In genomic region chr17:31457391-31458234, GRCh38 we compare ENCODE assay signal across 18 cellular contexts.
DNase-seq lines count a peak whose midpoint lies in the region; ATAC-seq, FAIRE-seq and TF ChIP-seq lines count a peak whose summit lies in the region.
"Had no signal": no experiment of that assay in that cellular context is flagged by ENCODE, and none has a peak within 500 bp of the region (broad histone marks: within the 10 kb centered on the region; RNA-seq: fewer than 3 reads in every experiment).

No MANE protein-coding gene starts in this region.

- H3F3A ChIP-seq in GM23338 (replicated peaks; ENCODE audit: low read depth) (no peaks in the 10 kb centered on the region), MM.1S (ENCODE audit: insufficient read depth, low read length) (no peaks in the 10 kb centered on the region)

- H3K4me3 ChIP-seq in GM23338 = no peak overlapping the region
- H3K4me3 ChIP-seq in mesendoderm (ENCODE audit: low read length) = no peak overlapping the region
- H3K4me3 ChIP-seq in small intestine (ENCODE audit: low read depth in 1 of 2, low read length in 2 of 2) = no peak overlapping the region
- no peak overlapping the region for H3K4me3 ChIP-seq in MM.1S (ENCODE audit: low read length)
- H3K4me3 ChIP-seq: BLaER1 treated with 17β-estradiol and CSF1 and Interleukin-3, amounts not matched to agents 10 nM and 100 nM had no signal

- H3K27me3 Mint-ChIP-seq in GM23338 (ENCODE audit: insufficient read depth, low read depth, poor library complexity) = peaks cover 9% of the 10 kb centered on the region

- no peak overlapping the region for H3K4ac ChIP-seq in mesendoderm (ENCODE audit: low read depth, low read length)

- H4K20me1 ChIP-seq in GM23338 (replicated peaks; ENCODE audit: insufficient read depth) (no peaks in the 10 kb centered on the region), MM.1S (ENCODE audit: insufficient read depth, low read length) (no peaks in the 10 kb centered on the region)
- H4K20me1 ChIP-seq: BLaER1 treated with 17β-estradiol and CSF1 and Interleukin-3, amounts not matched to agents 10 nM and 100 nM had no signal

- no peak overlapping the region for H3K18ac ChIP-seq in mesendoderm (ENCODE audit: low read length)

- H3K4me1 Mint-ChIP-seq in GM23338 = peaks cover 12% of the 10 kb centered on the region

- H3K9ac ChIP-seq in mesendoderm (ENCODE audit: low read length) = no peak overlapping the region
- no peak overlapping the region for H3K9ac ChIP-seq in MM.1S (ENCODE audit: low read length)
- H3K9ac ChIP-seq: BLaER1 treated with 17β-estradiol and CSF1 and Interleukin-3, amounts not matched to agents 10 nM and 100 nM had no signal

- no peaks in the 10 kb centered on the region for H3K9me3 ChIP-seq in small intestine (ENCODE audit: control insufficient read depth, low read depth)
- no peaks in the 10 kb centered on the region for H3K9me3 ChIP-seq in MM.1S (replicated peaks; ENCODE audit: insufficient read depth, low read length)
- H3K9me3 ChIP-seq: BLaER1 treated with 17β-estradiol and CSF1 and Interleukin-3, amounts not matched to agents 10 nM and 100 nM had no signal

- H4K8ac ChIP-seq in mesendoderm (ENCODE audit: low read depth, low read length) = no peak overlapping the region

- no peak overlapping the region for H3K23ac ChIP-seq in mesendoderm (ENCODE audit: low read length)

- FAIRE-seq in small intestine (lab: Jason Lieb, UNC) = no peak

- TF ChIP-seq CTCF in GM23338 (conservative IDR thresholded peaks at IDR 0.05; ENCODE audit: low read depth in 2 of 2) = no peak
- TF ChIP-seq CTCF in VCaP (conservative IDR thresholded peaks at IDR 0.05) = no peak
- TF ChIP-seq CTCF in MM.1S (IDR thresholded peaks at IDR 0.05; ENCODE audit: low read length) = no peak

- H3K36me3 ChIP-seq in GM23338 (ENCODE audit: insufficient read depth) (no peaks in the 10 kb centered on the region), mesendoderm (ENCODE audit: control insufficient read depth, insufficient read depth, low read length) (no peaks in the 10 kb centered on the region), small intestine (ENCODE audit: control insufficient read depth in 2 of 2, insufficient read depth in 2 of 2, low read length in 2 of 2) (no peaks in the 10 kb centered on the region), MM.1S (replicated peaks; ENCODE audit: insufficient read depth, low read length) (no peaks in the 10 kb centered on the region)
- H3K36me3 ChIP-seq: BLaER1 treated with 17β-estradiol and CSF1 and Interleukin-3, amounts not matched to agents 10 nM and 100 nM had no signal

- H2AK5ac ChIP-seq in mesendoderm (ENCODE audit: low read length) = no peak overlapping the region

- peaks cover 4% of the 10 kb centered on the region; the same call in 1 of the 2 replicates for H3K4me1 ChIP-seq in GM23338 (ENCODE audit: insufficient read depth)
- H3K4me1 ChIP-seq in mesendoderm (ENCODE audit: control insufficient read depth, low read depth, low read length) = peaks cover 2% of the 10 kb centered on the region
- no peaks in the 10 kb centered on the region for H3K4me1 ChIP-seq in small intestine (ENCODE audit: control insufficient read depth in 2 of 2, insufficient read depth in 1 of 2, low read depth in 1 of 2, low read length in 1 of 2)
- no peaks in the 10 kb centered on the region for H3K4me1 ChIP-seq in MM.1S (ENCODE audit: low read length)

- H2BK120ac ChIP-seq in mesendoderm (ENCODE audit: low read depth, low read length) = no peak overlapping the region

- H3K27ac Mint-ChIP-seq in GM23338 = no peak overlapping the region

- H3K4me3 Mint-ChIP-seq in GM23338 = no peak overlapping the region

- ATAC-seq in GM23338 = peak; percentile 46
- no peak for ATAC-seq in HG02642 (IDR thresholded peaks at IDR 0.05; ENCODE audit: poor library complexity, unreplicated experiment)
- ATAC-seq in HG03095 (IDR thresholded peaks at IDR 0.05; ENCODE audit: unreplicated experiment) = no peak
- ATAC-seq: SK-N-SH treated with all-trans-retinoic acid at 6 μM for 48 hours had no signal

- H3K9me2 ChIP-seq in GM23338 (ENCODE audit: insufficient read depth) (no peaks in the 10 kb centered on the region), MM.1S (replicated peaks; ENCODE audit: insufficient read depth, low read length) (no peaks in the 10 kb centered on the region)

- H2AFZ ChIP-seq in GM23338 (no peak overlapping the region), MM.1S (ENCODE audit: low read length) (no peak overlapping the region)

- H3K56ac ChIP-seq in mesendoderm (ENCODE audit: low read length) = peak overlapping the region; percentile 6

- H3K79me2 ChIP-seq in GM23338 (replicated peaks; ENCODE audit: insufficient read depth) (no peaks in the 10 kb centered on the region), mesendoderm (ENCODE audit: control insufficient read depth, insufficient read depth, low read length) (no peaks in the 10 kb centered on the region), MM.1S (ENCODE audit: low read length) (no peaks in the 10 kb centered on the region)

- no peak overlapping the region for H3K4me2 ChIP-seq in GM23338
- no peak overlapping the region for H3K4me2 ChIP-seq in mesendoderm (ENCODE audit: low read length)
- no peak overlapping the region for H3K4me2 ChIP-seq in MM.1S (ENCODE audit: low read depth, low read length)
- H3K4me2 ChIP-seq: BLaER1 treated with 17β-estradiol and CSF1 and Interleukin-3, amounts not matched to agents 10 nM and 100 nM had no signal

- no peaks in the 10 kb centered on the region for H3K36me3 Mint-ChIP-seq in GM23338 (ENCODE audit: low read depth)

- no peaks in the 10 kb centered on the region for H3K79me1 ChIP-seq in mesendoderm (ENCODE audit: low read length)

- no peak overlapping the region for H4K5ac ChIP-seq in mesendoderm (ENCODE audit: low read length)

- no peak overlapping the region for H2BK15ac ChIP-seq in mesendoderm (replicated peaks; ENCODE audit: low read depth)

- H3K27ac ChIP-seq in GM23338 (ENCODE audit: low read depth) (no peak overlapping the region), VCaP (peak overlapping the region; percentile 47; the same call in 1 of the 2 replicates), mesendoderm (ENCODE audit: low read depth, low read length) (no peak overlapping the region), small intestine (ENCODE audit: low read depth in 1 of 2, low read length in 1 of 2) (no peak overlapping the region), MM.1S (ENCODE audit: low read length) (no peak overlapping the region)
- H3K27ac ChIP-seq: BLaER1 treated with 17β-estradiol and CSF1 and Interleukin-3, amounts not matched to agents 10 nM and 100 nM had no signal

- H3K27me3 ChIP-seq in GM23338 (ENCODE audit: insufficient read depth) (no peaks in the 10 kb centered on the region), mesendoderm (ENCODE audit: insufficient read depth, low read length, poor library complexity) (no peaks in the 10 kb centered on the region), small intestine (ENCODE audit: control insufficient read depth in 2 of 2, insufficient read depth in 2 of 2, low read length in 2 of 2) (no peaks in the 10 kb centered on the region), MM.1S (replicated peaks; ENCODE audit: insufficient read depth, low read length) (no peaks in the 10 kb centered on the region)
- H3K27me3 ChIP-seq: BLaER1 treated with 17β-estradiol and CSF1 and Interleukin-3, amounts not matched to agents 10 nM and 100 nM had no signal

- no peak overlapping the region for H2BK5ac ChIP-seq in mesendoderm (ENCODE audit: low read length)

- WGBS in mesendoderm (ENCODE audit: extremely low coverage, insufficient coverage, low lambda C conversion rate) = no CpG with 5 or more reads among the region's 10 CpGs
- 52 to 63% (median 56%) methylated on average over 8 to 10 of the region's 10 CpGs for WGBS in small intestine, 3 donors

- no peaks in the 10 kb centered on the region; the same call in 2 of the 3 replicates for H3K9me3 Mint-ChIP-seq in GM23338

- no peak for DNase-seq in GM23338 (ENCODE audit: low spot score)
- peak; percentile 21 for DNase-seq in mesendoderm
- peak; percentile 44 for DNase-seq in small intestine
- no peak for DNase-seq in MM.1S
- DNase-seq: DMS79 treated with DMSO at 0.1 percent for 48 hours, H7, NCI-H1417, NCI-H187, NCI-H2107, NCI-H510A treated with DMSO at 0.1 percent for 48 hours, NCI-H82, OCI-M1, SIG-M5 had no signal

Comparison
In these comparisons a context has a peak if more than half of its experiments do, and no peak if none do; other contexts are left out.
1. DNase-seq: peak in mesendoderm (single experiment) and small intestine (single experiment); none in GM23338 (single experiment) and MM.1S (single experiment).